ENCODE assay signal across 25 cellular contexts in the genomic region with DNA sequence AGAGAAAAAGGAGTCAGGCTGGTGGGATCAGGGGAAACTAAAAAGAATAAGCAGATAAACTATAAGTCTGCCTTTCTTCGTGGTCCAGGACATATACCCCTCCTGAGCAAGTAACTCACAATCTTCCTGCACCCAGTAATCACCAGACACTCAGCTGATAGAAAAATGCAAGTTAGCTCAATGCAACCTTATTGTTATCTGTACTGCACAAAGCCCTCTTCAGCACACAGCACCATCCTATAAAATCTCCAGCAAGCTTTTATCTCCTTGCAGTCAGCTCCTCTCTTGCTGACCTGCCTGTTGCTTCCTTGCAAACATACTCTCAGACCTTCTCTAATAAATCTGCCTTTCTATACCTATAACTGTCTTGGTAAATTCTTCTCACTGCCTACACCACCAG. TPM values are rescaled to one million over a fixed set of nuclear protein-coding genes. Genes with fewer than 3 reads are reported as not detected.
"Had no signal": no experiment of that assay in that cellular context is flagged by ENCODE, and none has a peak within 500 bp of the region (broad histone marks: within the 10 kb centered on the region; RNA-seq: fewer than 3 reads in every experiment).

No MANE protein-coding gene starts in this region.

- H3K4me1 ChIP-seq: ascending aorta had no signal

- H3K27me3 ChIP-seq: ascending aorta, body of pancreas had no signal

- ATAC-seq: body of pancreas had no signal

- H3K4me3 ChIP-seq: ascending aorta, body of pancreas, PC-9 had no signal

- H3K27ac ChIP-seq: ascending aorta, body of pancreas, PC-9 had no signal

- DNase-seq: activated CD4-positive, alpha-beta memory T cell treated with anti-CD3 and anti-CD28 coated beads for 36 hours; activated CD4-positive, alpha-beta T cell treated with anti-CD3 and anti-CD28 coated beads, Interleukin-2, amount 10 ng/mL, durations not matched to agents 7 days and 5 days; activated CD4-positive, CD25-positive, alpha-beta regulatory T cell; activated CD8-positive, alpha-beta memory T cell treated with anti-CD3 and anti-CD28 coated beads for 24 hours; activated effector memory CD4-positive, alpha-beta T cell treated with anti-CD3 and anti-CD28 coated beads, Interleukin-2, amount 50 U/mL, for 16 hours; activated naive CD4-positive, alpha-beta T cell treated with Interleukin-2 at 50 U/mL for 16 hours; activated naive CD8-positive, alpha-beta T cell treated with anti-CD3 and anti-CD28 coated beads, Interleukin-2, amount 50 U/mL, for 24 hours; activated T-cell treated with anti-CD3 and anti-CD28 coated beads, Interleukin-2, amount 50 U/mL, for 4 hours; amniotic stem cell; body of pancreas; central memory CD4-positive, alpha-beta T cell; Karpas-422; NCI-H1930; NCI-H2171; NCI-H2227 treated with DMSO at 0.1 percent for 48 hours; NCI-H510A; NCI-H526 treated with DMSO at 0.1 percent for 48 hours; NCI-H82; NK-92 treated with Interleukin-12 subunit alpha and Interleukin-12 subunit beta, amount 100 ng/mL, for 24 hours; PC-9; SHP77 treated with DMSO at 0.1 percent for 48 hours; T-helper 17 cell; T-helper 9 cell had no signal

- H3K36me3 ChIP-seq: ascending aorta had no signal

- H2AFZ ChIP-seq: PC-9 had no signal

- H3K9me3 ChIP-seq: ascending aorta, body of pancreas had no signal

- H3K4me2 ChIP-seq: PC-9 had no signal

RNA-seq across cellular contexts. Expression of a gene that starts 12.2 kb away (rescaled TPM):
- total RNA-seq: ascending aorta, bronchial epithelial cell had no signal
